In the genomic region with DNA sequence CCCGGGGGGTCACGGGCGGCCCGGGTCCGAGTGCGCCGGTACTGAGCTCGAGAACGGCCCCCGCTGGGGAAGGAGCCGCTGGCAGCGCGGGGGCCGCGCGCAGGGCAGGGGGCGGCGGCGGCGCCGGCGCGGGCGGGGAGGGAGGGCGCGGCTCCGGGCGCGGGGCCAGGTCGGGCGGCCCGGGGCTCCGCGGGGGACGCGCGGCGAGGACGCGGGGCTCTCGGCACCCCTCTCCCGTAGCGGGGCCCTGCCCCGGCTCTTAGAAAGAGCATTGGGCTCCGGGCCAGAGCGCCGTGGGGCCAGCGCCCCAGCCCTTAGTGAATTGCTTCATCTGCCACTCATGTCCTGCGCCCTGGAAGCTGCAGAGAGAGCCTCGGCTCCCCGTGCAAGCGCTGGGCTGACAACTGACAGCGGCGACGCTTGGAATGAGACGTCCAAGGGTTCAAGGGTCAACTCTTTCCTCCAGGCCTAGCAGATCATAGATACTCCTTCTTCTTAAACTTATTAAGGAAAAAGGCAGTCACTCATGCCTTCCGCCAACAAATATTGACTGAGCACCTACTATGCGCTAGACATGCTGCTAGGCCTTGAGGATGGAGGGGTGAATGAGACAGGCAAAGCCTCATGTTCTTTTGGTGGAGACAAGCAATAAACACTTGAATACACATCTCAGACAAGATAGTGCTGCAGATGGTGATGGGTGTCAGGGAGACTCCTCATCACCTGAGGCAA, we compare ENCODE assay signal across 8 cellular contexts.
DNase-seq lines count a peak whose midpoint lies in the region; ATAC-seq and TF ChIP-seq lines count a peak whose summit lies in the region.

No MANE protein-coding gene starts in this region.

- no peak for DNase-seq in T-helper 2 cell treated with Interferon-gamma antibody and Interleukin-4, amounts not matched to agents 5 μg/mL and 100 μg/mL, for 36 hours (ENCODE audit: low spot score)
- DNase-seq in T-helper 2 cell (no peak), OCI-M1 (lab: John Stamatoyannopoulos, UW) (peak; percentile 51), endodermal cell (peak; percentile 76), lung (ENCODE audit: low spot score) (peak; percentile 82), thoracic aorta (ENCODE audit: low spot score) (peak; percentile 46), NCI-H187 treated with DMSO at 0.1 percent for 48 hours (lab: John Stamatoyannopoulos, UW) (no peak)

- H3K9me3 ChIP-seq in endodermal cell (ENCODE audit: control insufficient read depth, low read length) (no peaks in the 10 kb centered on the region), lung (ENCODE audit: control insufficient read depth in 2 of 2, insufficient read depth in 1 of 2, low read length in 1 of 2) (no peaks in the 10 kb centered on the region), thoracic aorta (no peaks in the 10 kb centered on the region)

- H3K9me3 Mint-ChIP-seq in T-helper 2 cell treated with Interferon-gamma antibody and Interleukin-4, amounts not matched to agents 5 μg/mL and 100 μg/mL, for 36 hours = no peaks in the 10 kb centered on the region
- H3K9me3 Mint-ChIP-seq in endodermal cell = no peaks in the 10 kb centered on the region

- TF ChIP-seq CTCF in endodermal cell (conservative IDR thresholded peaks at IDR 0.05) (no peak), lung (IDR thresholded peaks at IDR 0.05; ENCODE audit: control extremely low read depth, extremely low read depth) (no peak), thoracic aorta (IDR thresholded peaks at IDR 0.05) (no peak)

- no peaks in the 10 kb centered on the region for H3K4me1 Mint-ChIP-seq in T-helper 2 cell treated with Interferon-gamma antibody and Interleukin-4, amounts not matched to agents 5 μg/mL and 100 μg/mL, for 36 hours (ENCODE audit: low read depth)
- H3K4me1 Mint-ChIP-seq in endodermal cell = peaks cover 31% of the 10 kb centered on the region

- peaks cover 50% of the 10 kb centered on the region for H3K27me3 Mint-ChIP-seq in T-helper 2 cell treated with Interferon-gamma antibody and Interleukin-4, amounts not matched to agents 5 μg/mL and 100 μg/mL, for 36 hours (ENCODE audit: low read depth)
- H3K27me3 Mint-ChIP-seq in endodermal cell (ENCODE audit: insufficient read depth) = peaks cover 7% of the 10 kb centered on the region

- H3K9ac ChIP-seq in endodermal cell (ENCODE audit: extremely low read depth, low read length, poor library complexity, severe bottlenecking) = peak overlapping the region; percentile 85

- no peaks in the 10 kb centered on the region for H3K36me3 Mint-ChIP-seq in T-helper 2 cell treated with Interferon-gamma antibody and Interleukin-4, amounts not matched to agents 5 μg/mL and 100 μg/mL, for 36 hours (ENCODE audit: low read depth)
- H3K36me3 Mint-ChIP-seq in endodermal cell (ENCODE audit: low read depth) = peaks cover 8% of the 10 kb centered on the region

- H3K4me1 ChIP-seq in endodermal cell (ENCODE audit: control insufficient read depth, insufficient read depth, low read length) = peaks cover 17% of the 10 kb centered on the region
- H3K4me1 ChIP-seq in lung (ENCODE audit: control insufficient read depth in 2 of 2, insufficient read depth in 2 of 2, low read length in 2 of 2) = peaks cover 0 to 3% of the 10 kb centered on the region in 2 donors
- peaks cover 33 to 63% of the 10 kb centered on the region in 2 donors for H3K4me1 ChIP-seq in thoracic aorta (ENCODE audit: control insufficient read depth in 1 of 2, low read depth in 2 of 2)

- H3K36me3 ChIP-seq in endodermal cell (ENCODE audit: control insufficient read depth, insufficient read depth, low read length) = peaks cover 5% of the 10 kb centered on the region
- no peaks in the 10 kb centered on the region for H3K36me3 ChIP-seq in lung (ENCODE audit: control insufficient read depth in 2 of 2, insufficient read depth in 2 of 2, low read length in 2 of 2)
- H3K36me3 ChIP-seq in thoracic aorta = no peaks in the 10 kb centered on the region

- H3K27me3 ChIP-seq in endodermal cell (ENCODE audit: control insufficient read depth, insufficient read depth, low read length, poor library complexity, severe bottlenecking) = no peaks in the 10 kb centered on the region
- H3K27me3 ChIP-seq in lung (ENCODE audit: control insufficient read depth, insufficient read depth) = no peaks in the 10 kb centered on the region
- H3K27me3 ChIP-seq in thoracic aorta (replicated peaks; ENCODE audit: insufficient read depth) = no peaks in the 10 kb centered on the region

- H3K4me3 ChIP-seq in endodermal cell (ENCODE audit: low read length) (peak overlapping the region; percentile 68), lung (peak overlapping the region; percentile 40), thoracic aorta (peak overlapping the region; percentile 64)

- 5 to 9% methylated on average over 21 to 58 of the region's 58 CpGs for WGBS in endodermal cell (ENCODE audit: insufficient coverage in 1 of 2, insufficient read length in 1 of 2), 2 experiments
- WGBS in lung, 2 donors = 3 to 6% methylated on average over 30 to 58 of the region's 58 CpGs

- H3K4me3 Mint-ChIP-seq in T-helper 2 cell treated with Interferon-gamma antibody and Interleukin-4, amounts not matched to agents 5 μg/mL and 100 μg/mL, for 36 hours = peak overlapping the region; percentile 17
- H3K4me3 Mint-ChIP-seq in endodermal cell = peak overlapping the region; percentile 55

- ATAC-seq in lung (ENCODE audit: insufficient read depth, low FRiP score) (peak; percentile 24), thoracic aorta (ENCODE audit: insufficient number of reproducible peaks, low FRiP score, low read depth) (peak; percentile 31), HG02970 (IDR thresholded peaks at IDR 0.05; ENCODE audit: low FRiP score, unreplicated experiment) (no peak)

- H3K27ac ChIP-seq in endodermal cell (ENCODE audit: low read depth, low read length) (no peak overlapping the region), lung (ENCODE audit: low read depth in 1 of 2, low read length in 1 of 2) (peak overlapping the region; percentile 90 to 93), thoracic aorta (peak overlapping the region; percentile 89 to 97)

- no peak overlapping the region for H3K27ac Mint-ChIP-seq in T-helper 2 cell treated with Interferon-gamma antibody and Interleukin-4, amounts not matched to agents 5 μg/mL and 100 μg/mL, for 36 hours
- H3K27ac Mint-ChIP-seq in endodermal cell = peak overlapping the region; percentile 90

Comparison
In these comparisons a context has a peak if more than half of its experiments do, and no peak if none do; other contexts are left out.
1. DNase-seq: peak in OCI-M1 (single experiment), endodermal cell (single experiment), lung (single experiment) and thoracic aorta (single experiment); none in T-helper 2 cell treated with Interferon-gamma antibody and Interleukin-4, amounts not matched to agents 5 μg/mL and 100 μg/mL, for 36 hours (single experiment), T-helper 2 cell (0 of 5) and NCI-H187 treated with DMSO at 0.1 percent for 48 hours (single experiment).
2. Peak in every context shown above with its lines, with median percentiles within 50 percentile points of each other: H3K4me3 ChIP-seq.